ENCODE assay signal across 8 cellular contexts in genomic region chr3:157572559-157573270, GRCh38.
DNase-seq lines count a peak whose midpoint lies in the region; ATAC-seq and TF ChIP-seq lines count a peak whose summit lies in the region.

No MANE protein-coding gene starts in this region.

- no peak overlapping the region for H3T11ph ChIP-seq in H9 (ENCODE audit: low read length)

- WGBS in H9 (ENCODE audit: extremely low coverage, insufficient read length, low lambda C conversion rate): no CpG with 5 or more reads among the region's 8 CpGs
- WGBS in esophagus squamous epithelium, 2 donors: 58 to 59% methylated on average over 8 of the region's 8 CpGs
- no CpG with 5 or more reads among the region's 8 CpGs for WGBS in neuronal stem cell (ENCODE audit: extremely low coverage in 2 of 2, insufficient read length in 2 of 2, insufficient replicate concordance in 1 of 2), 2 donors

- no peak overlapping the region for H2BK15ac ChIP-seq in H9 (ENCODE audit: low read depth, low read length)
- H2BK15ac ChIP-seq in neuronal stem cell (ENCODE audit: low read length): no peak overlapping the region

- H3K27ac Mint-ChIP-seq in H9: no peak overlapping the region

- H3K4me2 ChIP-seq in H9 (ENCODE audit: insufficient read depth, insufficient read length, low read length): no peak overlapping the region
- no peak overlapping the region for H3K4me2 ChIP-seq in neuronal stem cell (ENCODE audit: insufficient read depth, low read length, poor library complexity, severe bottlenecking)

- no peaks in the 10 kb centered on the region for H3K9me3 Mint-ChIP-seq in H9

- H3K9me3 ChIP-seq in cardiac muscle cell (ENCODE audit: low read depth) (no peaks in the 10 kb centered on the region), H9 (ENCODE audit: control insufficient read depth, low read depth, low read length) (no peaks in the 10 kb centered on the region), RWPE2 (ENCODE audit: severe bottlenecking) (no peaks in the 10 kb centered on the region), esophagus squamous epithelium (no peaks in the 10 kb centered on the region), neuronal stem cell (replicated peaks in 1 of 2; ENCODE audit: control insufficient read depth in 2 of 2, insufficient read depth in 1 of 2, low read depth in 1 of 2, low read length in 2 of 2) (no peaks in the 10 kb centered on the region)

- H2AFZ ChIP-seq in H9 (ENCODE audit: low read length) (no peak overlapping the region), neuronal stem cell (ENCODE audit: low read length) (no peak overlapping the region)

- H3K36me3 Mint-ChIP-seq in H9 (ENCODE audit: insufficient read depth in 1 of 3, low read depth in 3 of 3): no peaks in the 10 kb centered on the region

- ATAC-seq in RWPE2 (ENCODE audit: low read depth) (peak; percentile 69), HG03025 (IDR thresholded peaks at IDR 0.05; ENCODE audit: low FRiP score, unreplicated experiment) (no peak)

- H2BK120ac ChIP-seq in H9 (ENCODE audit: low read depth, low read length, poor library complexity, severe bottlenecking) (no peak overlapping the region), neuronal stem cell (ENCODE audit: low read depth, low read length) (no peak overlapping the region)

- TF ChIP-seq POLR2A in esophagus squamous epithelium (IDR thresholded peaks at IDR 0.05): no peak

- H3K4ac ChIP-seq in H9 (ENCODE audit: low read depth, low read length) (no peak overlapping the region), neuronal stem cell (ENCODE audit: low read length) (no peak overlapping the region)

- no peak overlapping the region for H3K14ac ChIP-seq in H9 (ENCODE audit: insufficient read depth, low read length)
- no peak overlapping the region for H3K14ac ChIP-seq in neuronal stem cell (ENCODE audit: low read length)

- H2BK5ac ChIP-seq in H9 (ENCODE audit: insufficient read length, low read length) (no peak overlapping the region), neuronal stem cell (ENCODE audit: low read length) (no peak overlapping the region)

- H3K27me3 ChIP-seq in cardiac muscle cell: no peaks in the 10 kb centered on the region
- H3K27me3 ChIP-seq in H9 (ENCODE audit: insufficient read depth, low read length): no peaks in the 10 kb centered on the region
- peaks cover 12% of the 10 kb centered on the region for H3K27me3 ChIP-seq in RWPE2 (ENCODE audit: insufficient read depth, poor library complexity, severe bottlenecking)
- no peaks in the 10 kb centered on the region for H3K27me3 ChIP-seq in esophagus squamous epithelium
- H3K27me3 ChIP-seq in neuronal stem cell (ENCODE audit: control insufficient read depth in 3 of 3, insufficient read depth in 3 of 3, low read depth in 1 of 3, low read length in 3 of 3): no peaks in the 10 kb centered on the region

- no peak overlapping the region for H3K4me3 Mint-ChIP-seq in H9

- no peaks in the 10 kb centered on the region for H3K79me1 ChIP-seq in H9 (ENCODE audit: insufficient read depth, low read depth, low read length, poor library complexity, severe bottlenecking)
- no peaks in the 10 kb centered on the region for H3K79me1 ChIP-seq in neuronal stem cell (ENCODE audit: low read depth, low read length)

- H3K4me3 ChIP-seq in cardiac muscle cell: no peak overlapping the region
- no peak overlapping the region for H3K4me3 ChIP-seq in RWPE2 (ENCODE audit: severe bottlenecking)
- no peak overlapping the region for H3K4me3 ChIP-seq in esophagus squamous epithelium
- H3K4me3 ChIP-seq in neuronal stem cell (ENCODE audit: low read length in 2 of 2): no peak overlapping the region

- H3K23me2 ChIP-seq in H9 (ENCODE audit: insufficient read length, low read depth, low read length, poor library complexity, severe bottlenecking): no peaks in the 10 kb centered on the region

- no peaks in the 10 kb centered on the region for H4K20me1 ChIP-seq in H9 (ENCODE audit: control insufficient read depth, insufficient read depth, insufficient read length)

- DNase-seq in cardiac muscle cell (ENCODE audit: low read depth in 1 of 2, low spot score in 1 of 2) (peak; percentile 73 to 82), cardiac septum (ENCODE audit: low spot score) (no peak), H9 (no peak), LoVo (ENCODE audit: low spot score) (peak; percentile 56), RWPE2 (ENCODE audit: low spot score) (no peak), esophagus squamous epithelium (lab: John Stamatoyannopoulos, UW) (no peak), neuronal stem cell (ENCODE audit: low spot score) (peak; percentile 43)

- H3K36me3 ChIP-seq in cardiac muscle cell (no peaks in the 10 kb centered on the region), RWPE2 (ENCODE audit: low read depth) (no peaks in the 10 kb centered on the region), esophagus squamous epithelium (no peaks in the 10 kb centered on the region), neuronal stem cell (replicated peaks in 1 of 2; ENCODE audit: control insufficient read depth in 2 of 2, insufficient read depth in 2 of 2, low read length in 2 of 2) (no peaks in the 10 kb centered on the region)

- no peak overlapping the region for H4K5ac ChIP-seq in H9 (ENCODE audit: insufficient read length, low read depth, low read length)

- H2AK5ac ChIP-seq in H9 (ENCODE audit: insufficient read length, low read length): no peak overlapping the region
- no peak overlapping the region for H2AK5ac ChIP-seq in neuronal stem cell (ENCODE audit: low read depth, low read length)

- no peaks in the 10 kb centered on the region for H3K4me1 Mint-ChIP-seq in H9

- TF ChIP-seq CTCF in cardiac muscle cell (IDR thresholded peaks at IDR 0.05; ENCODE audit: low read depth, low read length) (peak; percentile 84), H9 (conservative IDR thresholded peaks at IDR 0.05) (peak; percentile 87), RWPE2 (IDR thresholded peaks at IDR 0.05; ENCODE audit: poor library complexity, severe bottlenecking) (peak; percentile 88), esophagus squamous epithelium (IDR thresholded peaks at IDR 0.05) (peak; percentile 26 to 78 (median 67))

- H2BK12ac ChIP-seq in H9 (ENCODE audit: insufficient read length, low read depth, low read length) (no peak overlapping the region), neuronal stem cell (ENCODE audit: low read length) (no peak overlapping the region)

- H3K23ac ChIP-seq in H9 (ENCODE audit: insufficient read length, low read depth, low read length) (no peak overlapping the region), neuronal stem cell (ENCODE audit: low read depth, low read length, poor library complexity) (no peak overlapping the region)

- H4K8ac ChIP-seq in H9 (replicated peaks; ENCODE audit: insufficient read length, low read depth, low read length) (no peak overlapping the region), neuronal stem cell (ENCODE audit: low read depth, low read length) (no peak overlapping the region)

- no peak overlapping the region for H3K27ac ChIP-seq in cardiac muscle cell
- no peak overlapping the region for H3K27ac ChIP-seq in H9 (ENCODE audit: insufficient read length, low read depth, low read length)
- H3K27ac ChIP-seq in RWPE2 (ENCODE audit: poor library complexity, severe bottlenecking): no peak overlapping the region
- no peak overlapping the region for H3K27ac ChIP-seq in esophagus squamous epithelium
- no peak overlapping the region for H3K27ac ChIP-seq in neuronal stem cell (replicated peaks; ENCODE audit: low read length)

- H3K56ac ChIP-seq in H9 (ENCODE audit: insufficient read length, low read depth, low read length): no peak overlapping the region

- H3K9ac ChIP-seq in H9 (ENCODE audit: extremely low read depth, insufficient read length, low read length): no peak overlapping the region
- no peak overlapping the region for H3K9ac ChIP-seq in neuronal stem cell (ENCODE audit: low read depth, low read length, poor library complexity)

- no peak overlapping the region for H2BK20ac ChIP-seq in H9 (ENCODE audit: low read depth, low read length, poor library complexity, severe bottlenecking)

- intact Hi-C loops in cardiac septum (cut with DNase I): loop anchor here (2.0 kb wide), 1 partner anchor 40 kb away; no protein-coding TSS in a partner anchor
- intact Hi-C loops in esophagus squamous epithelium (cut with DNase I): no loop called here

- H3K18ac ChIP-seq in H9 (ENCODE audit: insufficient read length, low read depth, low read length) (no peak overlapping the region), neuronal stem cell (ENCODE audit: low read length) (no peak overlapping the region)

- H3K27me3 Mint-ChIP-seq in H9 (ENCODE audit: low read depth): no peaks in the 10 kb centered on the region

- H3K4me1 ChIP-seq in cardiac muscle cell (ENCODE audit: low read depth) (peaks cover 5% of the 10 kb centered on the region), H9 (ENCODE audit: insufficient read depth, low read length) (no peaks in the 10 kb centered on the region), RWPE2 (ENCODE audit: insufficient read depth, poor library complexity, severe bottlenecking) (no peaks in the 10 kb centered on the region), esophagus squamous epithelium (no peaks in the 10 kb centered on the region), neuronal stem cell (ENCODE audit: control insufficient read depth in 2 of 2, insufficient read depth in 1 of 2, low read depth in 1 of 2, low read length in 2 of 2) (no peaks in the 10 kb centered on the region)

- H4K91ac ChIP-seq in H9 (ENCODE audit: insufficient read length, low read depth, low read length) (no peak overlapping the region), neuronal stem cell (ENCODE audit: low read depth, low read length, poor library complexity) (no peak overlapping the region)

- H3K79me2 ChIP-seq in H9 (ENCODE audit: insufficient read depth, low read length): no peaks in the 10 kb centered on the region

Comparison
In these comparisons a context has a peak if more than half of its experiments do, and no peak if none do; other contexts are left out.
1. DNase-seq: peak in cardiac muscle cell (2 of 2), LoVo (single experiment) and neuronal stem cell (single experiment); none in cardiac septum (single experiment), H9 (single experiment), RWPE2 (single experiment) and esophagus squamous epithelium (single experiment).
2. Peak in every context shown above with its lines, with median percentiles within 50 percentile points of each other: CTCF ChIP-seq.